ENCODE assay signal across 8 cellular contexts in genomic region chr4:78776031-78776728, GRCh38. TPM values are rescaled to one million over a fixed set of nuclear protein-coding genes. Genes with fewer than 3 reads are reported as not detected.
A peak's percentile ranks its signal among the peaks of the same experiment; 100 is the strongest.
DNase-seq lines count a peak whose midpoint lies in the region; ATAC-seq and TF ChIP-seq lines count a peak whose summit lies in the region.

TSS of gene BMP2K (plus strand) at chr4:78776350. CDS start at chr4:78776544, 194 bp downstream.

- ATAC-seq in HG03060 (IDR thresholded peaks at IDR 0.05; ENCODE audit: low read depth, unreplicated experiment): peak; percentile 13
- ATAC-seq in activated CD8-positive, alpha-beta T cell treated with anti-CD3 and anti-CD28 coated beads for 36 hours: peak; percentile 77

- peak within 1 kb of the TSS; percentile 90 for H3K4me3 ChIP-seq in AG10803 (ENCODE audit: low read length)

- H3K27me3 Mint-ChIP-seq in activated CD8-positive, alpha-beta T cell treated with anti-CD3 and anti-CD28 coated beads for 36 hours: no peaks in the 10 kb centered on the region

- peak; percentile 77 for DNase-seq in AG10803 (ENCODE audit: low read depth)
- peak; percentile 50 for DNase-seq in NCI-H460 (ENCODE audit: extremely low read depth, low read depth)
- peak; percentile 77 for DNase-seq in activated CD8-positive, alpha-beta T cell treated with anti-CD3 and anti-CD28 coated beads for 36 hours
- DNase-seq in effector CD4-positive, alpha-beta T cell: peak; percentile 67
- peak; percentile 79 for DNase-seq in medulla oblongata (ENCODE audit: extremely low spot score)
- DNase-seq in stimulated activated CD8-positive, alpha-beta memory T cell treated with anti-CD3 and anti-CD28 coated beads, Interleukin-12 subunit alpha, Interleukin-12 subunit beta, amount 100 ng/mL, for 1 hour (ENCODE audit: low read depth): peak; percentile 61

- intact Hi-C loops in activated CD8-positive, alpha-beta T cell treated with anti-CD3 and anti-CD28 coated beads for 36 hours (cut with micrococcal nuclease): loop anchor here (5.0 to 10.0 kb wide), 2 partner anchors 89 to 119 kb away; no protein-coding TSS in a partner anchor

- TF ChIP-seq CTCF in AG10803 (conservative IDR thresholded peaks at IDR 0.05; ENCODE audit: low read length): no peak
- TF ChIP-seq CTCF in activated CD8-positive, alpha-beta T cell treated with anti-CD3 and anti-CD28 coated beads for 36 hours (IDR thresholded peaks at IDR 0.05): no peak

- H3K4me1 Mint-ChIP-seq in activated CD8-positive, alpha-beta T cell treated with anti-CD3 and anti-CD28 coated beads for 36 hours (ENCODE audit: low read depth): peaks cover 28% of the 10 kb centered on the region

- peak within 1 kb of the TSS; percentile 97 for H3K27ac Mint-ChIP-seq in activated CD8-positive, alpha-beta T cell treated with anti-CD3 and anti-CD28 coated beads for 36 hours

- no peaks in the 10 kb centered on the region for H3K36me3 Mint-ChIP-seq in activated CD8-positive, alpha-beta T cell treated with anti-CD3 and anti-CD28 coated beads for 36 hours (ENCODE audit: low read depth)

- POLR2A ChIA-PET in activated CD8-positive, alpha-beta T cell treated with anti-CD3 and anti-CD28 coated beads for 36 hours (lab: Charles Lee): no interaction called here

- H3K4me3 Mint-ChIP-seq in activated CD8-positive, alpha-beta T cell treated with anti-CD3 and anti-CD28 coated beads for 36 hours: peak within 1 kb of the TSS; percentile 87

- CTCF ChIA-PET in activated CD8-positive, alpha-beta T cell treated with anti-CD3 and anti-CD28 coated beads for 36 hours (lab: Charles Lee): interaction anchor here (0.9 to 1.3 kb wide), 2 partner anchors 11 to 163 kb away, joined by 3 to 4 read pairs; no protein-coding TSS in a partner anchor

- H3K9me3 Mint-ChIP-seq in activated CD8-positive, alpha-beta T cell treated with anti-CD3 and anti-CD28 coated beads for 36 hours: no peaks in the 10 kb centered on the region

- TF ChIP-seq POLR2A in GM18526 (IDR thresholded peaks at IDR 0.05; ENCODE audit: extremely low read depth, insufficient read length): peak; percentile 71

RNA-seq across cellular contexts. Expression of gene BMP2K, which starts in this region (rescaled TPM):
- total RNA-seq in NCI-H460 (2014; rRNA removed; shearing (Covaris generic)): 15.2 and 18.1 TPM in 2 replicates
- polyA plus RNA-seq in NCI-H460 (2014; cell fraction: nucleus; rRNA removed): 3.8 and 8.0 TPM in 2 replicates
- 10 to 100 TPM; 10.3 to 12.4 TPM for total RNA-seq in activated CD8-positive, alpha-beta T cell treated with anti-CD3 and anti-CD28 coated beads for 36 hours

Comparison
In these comparisons a context has a peak if more than half of its experiments do, and no peak if none do; other contexts are left out.
1. Peak in every context shown above with its lines: DNase-seq, ATAC-seq and H3K4me3 ChIP-seq.